ENCODE assay signal across 1 cellular context in the genomic region with DNA sequence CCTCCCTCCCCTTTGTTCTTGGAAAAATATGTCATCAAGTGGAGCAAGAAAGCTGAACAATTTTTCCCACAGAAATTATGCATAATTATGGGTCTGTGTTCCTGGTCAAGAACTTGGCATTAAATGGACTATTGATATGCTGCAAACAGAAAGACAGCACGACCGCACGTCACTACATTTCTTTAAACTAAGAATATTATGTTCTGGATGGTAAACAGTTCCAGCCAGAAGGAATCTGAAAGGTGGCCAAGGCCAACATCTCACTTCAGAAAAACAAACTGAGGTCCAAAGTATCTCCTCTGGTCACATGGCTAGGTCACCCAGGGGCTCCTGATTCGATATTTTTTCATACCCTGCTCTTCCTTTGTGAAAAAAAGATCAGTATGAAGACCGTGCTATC.
TF ChIP-seq lines count a peak whose summit lies in the region.

No MANE protein-coding gene starts in this region.

TF ChIP-seq in IMR-90, 13 proteins besides CTCF, POLR2A, EP300 and RAD21 (continued from another document):
- TF ChIP-seq, protein P1, sequence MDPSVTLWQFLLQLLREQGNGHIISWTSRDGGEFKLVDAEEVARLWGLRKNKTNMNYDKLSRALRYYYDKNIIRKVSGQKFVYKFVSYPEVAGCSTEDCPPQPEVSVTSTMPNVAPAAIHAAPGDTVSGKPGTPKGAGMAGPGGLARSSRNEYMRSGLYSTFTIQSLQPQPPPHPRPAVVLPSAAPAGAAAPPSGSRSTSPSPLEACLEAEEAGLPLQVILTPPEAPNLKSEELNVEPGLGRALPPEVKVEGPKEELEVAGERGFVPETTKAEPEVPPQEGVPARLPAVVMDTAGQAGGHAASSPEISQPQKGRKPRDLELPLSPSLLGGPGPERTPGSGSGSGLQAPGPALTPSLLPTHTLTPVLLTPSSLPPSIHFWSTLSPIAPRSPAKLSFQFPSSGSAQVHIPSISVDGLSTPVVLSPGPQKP (IDR thresholded peaks at IDR 0.05; ENCODE audit: borderline replicate concordance, low read depth, low read length) = no peak
- TF ChIP-seq SMC3 (IDR thresholded peaks at IDR 0.05; ENCODE audit: low read depth, low read length) = no peak
- TF ChIP-seq FOS (IDR thresholded peaks at IDR 0.05; ENCODE audit: low read depth, low read length) = no peak
- no peak for TF ChIP-seq NFE2L2 (IDR thresholded peaks at IDR 0.05; ENCODE audit: low read depth, low read length)
- TF ChIP-seq RCOR1 (IDR thresholded peaks at IDR 0.05; ENCODE audit: insufficient replicate concordance, low read length) = no peak
- TF ChIP-seq BHLHE40 (IDR thresholded peaks at IDR 0.05; ENCODE audit: low read depth, low read length) = no peak
- TF ChIP-seq CEBPB (IDR thresholded peaks at IDR 0.05; ENCODE audit: low read depth, low read length) = no peak
- TF ChIP-seq MAZ (IDR thresholded peaks at IDR 0.05; ENCODE audit: borderline replicate concordance, low read depth, low read length) = no peak
